Comparison of ENCODE assay signal across 8 cellular contexts in genomic region chr20:49608752-49609670, GRCh38. TPM values are rescaled to one million over a fixed set of nuclear protein-coding genes. Genes with fewer than 3 reads are reported as not detected.
DNase-seq lines count a peak whose midpoint lies in the region; ATAC-seq and TF ChIP-seq lines count a peak whose summit lies in the region.

No MANE protein-coding gene starts in this region.

- H3K4me3 ChIP-seq in GM12875 (ENCODE audit: low read depth, low read length), result no peak overlapping the region
- peak overlapping the region in 2 of 4 donors; percentile 4 to 19 for H3K4me3 ChIP-seq in Peyer's patch
- H3K4me3 ChIP-seq in fibroblast of villous mesenchyme (ENCODE audit: low read depth, low read length), result no peak overlapping the region
- peak overlapping the region; percentile 10 for H3K4me3 ChIP-seq in thoracic aorta

- TF ChIP-seq CTCF in GM12875 (IDR thresholded peaks at IDR 0.05; ENCODE audit: borderline replicate concordance, insufficient read depth, low read depth, low read length) (peak; percentile 99), Peyer's patch (IDR thresholded peaks at IDR 0.05) (peak; percentile 90 to 97 (median 96)), fibroblast of villous mesenchyme (IDR thresholded peaks at IDR 0.05; ENCODE audit: insufficient read depth, low read depth, low read length) (peak; percentile 97), thoracic aorta (IDR thresholded peaks at IDR 0.05) (peak; percentile 99)

- H3K9me3 ChIP-seq in Peyer's patch (no peaks in the 10 kb centered on the region), thoracic aorta (no peaks in the 10 kb centered on the region)

- ATAC-seq in thoracic aorta (ENCODE audit: insufficient number of reproducible peaks, low FRiP score, low read depth) (no peak), GM19452 (IDR thresholded peaks at IDR 0.05; ENCODE audit: unreplicated experiment) (no peak)

- H3K27ac ChIP-seq in Peyer's patch (no peak overlapping the region), thoracic aorta (no peak overlapping the region)

- DNase-seq in HuH-7.5 (ENCODE audit: low spot score), result peak; percentile 85
- peak; percentile 63 to 83 (median 81) for DNase-seq in Peyer's patch
- peak; percentile 61 for DNase-seq in activated T-helper 1 cell treated with Interleukin-2 at 50 U/mL for 16 hours (ENCODE audit: low read depth)
- DNase-seq in fibroblast of villous mesenchyme (ENCODE audit: low read depth), result peak; percentile 37
- peak in 42 of 56 donors; percentile 3 to 66 (median 30) for DNase-seq in nucleus accumbens (lab: John Stamatoyannopoulos, UW)
- no peak for DNase-seq in thoracic aorta (ENCODE audit: low spot score)

- H3K36me3 ChIP-seq in Peyer's patch (no peaks in the 10 kb centered on the region), thoracic aorta (no peaks in the 10 kb centered on the region)

- H3K4me1 ChIP-seq in Peyer's patch, result peaks cover 0 to 9% (median 2%) of the 10 kb centered on the region in 4 donors
- peaks cover 20 to 45% of the 10 kb centered on the region in 2 donors for H3K4me1 ChIP-seq in thoracic aorta (ENCODE audit: control insufficient read depth in 1 of 2, low read depth in 2 of 2)

- TF ChIP-seq POLR2A in Peyer's patch (IDR thresholded peaks at IDR 0.05), result no peak

- H3K27me3 ChIP-seq in Peyer's patch (no peaks in the 10 kb centered on the region), thoracic aorta (replicated peaks; ENCODE audit: insufficient read depth) (no peaks in the 10 kb centered on the region)

RNA-seq across cellular contexts. Expression of gene PTGIS, which starts 41.1 kb away (rescaled TPM):
- total RNA-seq in Peyer's patch (10 to 100 TPM in 2 of 4 donors, 1 to 10 TPM in 2; 3.5 to 30.5 (median 11.1) TPM), fibroblast of villous mesenchyme (2.2 and 6.1 TPM in 2 replicates), thoracic aorta (100 to 1,000 TPM; 397 to 465 TPM)

Comparison
In these comparisons a context has a peak if more than half of its experiments do, and no peak if none do; other contexts are left out.
1. RNA of gene PTGIS, which starts 41.1 kb away (total RNA-seq): 397 to 465 TPM in thoracic aorta; 3.5 to 30.5 TPM in Peyer's patch and 2.2 to 6.1 TPM in fibroblast of villous mesenchyme; every median in the first group is over 10 times any median in the second.
2. Peak in every context shown above with its lines, with median percentiles within 50 percentile points of each other: CTCF ChIP-seq.